Comparison of ENCODE assay signal across 9 cellular contexts in genomic region chr17:29251969-29252866, GRCh38. TPM values are rescaled to one million over a fixed set of nuclear protein-coding genes. Genes with fewer than 3 reads are reported as not detected.
DNase-seq lines count a peak whose midpoint lies in the region; ATAC-seq and TF ChIP-seq lines count a peak whose summit lies in the region.
"Had no signal": no experiment of that assay in that cellular context is flagged by ENCODE, and none has a peak within 500 bp of the region (broad histone marks: within the 10 kb centered on the region; RNA-seq: fewer than 3 reads in every experiment).

No MANE protein-coding gene starts in this region.

- ATAC-seq in left lobe of liver (peak; percentile 31), HG03045 (IDR thresholded peaks at IDR 0.05; ENCODE audit: unreplicated experiment) (no peak), GM18873 (IDR thresholded peaks at IDR 0.05; ENCODE audit: low FRiP score, unreplicated experiment) (no peak)

- DNase-seq in BE2C (no peak), HEK293T (ENCODE audit: extremely low spot score) (peak; percentile 12), left lobe of liver (ENCODE audit: low spot score) (no peak), NCI-H345 (lab: John Stamatoyannopoulos, UW) (no peak), NCI-H187 (lab: John Stamatoyannopoulos, UW) (no peak)
- DNase-seq: activated naive CD8-positive, alpha-beta T cell treated with anti-CD3 and anti-CD28 coated beads, Interleukin-2, amount 10 ng/mL, durations not matched to agents 7 days and 5 days had no signal

- H3K4me1 ChIP-seq in BE2C = no peaks in the 10 kb centered on the region

- no peaks in the 10 kb centered on the region for H3K27me3 ChIP-seq in BE2C

- CTCF ChIA-PET in HEK293T (lab: Yijun Ruan, JAX) = interaction anchor here (1.1 kb wide), 1 partner anchor 72 kb away, joined by 3 read pairs; the partner anchor contains the start of gene MYO18A

- H3K9me3 ChIP-seq in BE2C = no peaks in the 10 kb centered on the region

- H3K36me3 ChIP-seq in BE2C = peaks cover 5% of the 10 kb centered on the region; the same call in 1 of the 2 replicates

- H3K27ac ChIP-seq in VCaP = no peak overlapping the region

- no peak overlapping the region for H3K4me3 ChIP-seq in BE2C (ENCODE audit: low read depth, low read length)

- POLR2A ChIA-PET in HEK293T (lab: Yijun Ruan, JAX) = interaction anchor here (1.9 kb wide), 1 partner anchor 42 kb away, joined by 13 read pairs; the partner anchor contains the start of gene NUFIP2

- TF ChIP-seq CTCF in BE2C (IDR thresholded peaks at IDR 0.05; ENCODE audit: low read depth, low read length) = peak; percentile 42
- TF ChIP-seq CTCF in VCaP (conservative IDR thresholded peaks at IDR 0.05) = peak; percentile 64

TF ChIP-seq in HEK293T, 16 proteins besides CTCF, POLR2A, EP300 and RAD21:
- TF ChIP-seq ARNT (IDR thresholded peaks at IDR 0.05) (no peak), SP1 (IDR thresholded peaks at IDR 0.05) (no peak), FOXK2 (IDR thresholded peaks at IDR 0.05) (no peak), ZNF384 (IDR thresholded peaks at IDR 0.05) (no peak), L3MBTL2 (conservative IDR thresholded peaks at IDR 0.05) (no peak), ELF4 (IDR thresholded peaks at IDR 0.05) (no peak), TARDBP (IDR thresholded peaks at IDR 0.05) (no peak), PKNOX1 (IDR thresholded peaks at IDR 0.05) (no peak), SUZ12 (IDR thresholded peaks at IDR 0.05) (no peak), FOXA1 (IDR thresholded peaks at IDR 0.05) (no peak), NFRKB (IDR thresholded peaks at IDR 0.05) (no peak), LEF1 (IDR thresholded peaks at IDR 0.05; ENCODE audit: borderline replicate concordance) (no peak), CTBP1 (IDR thresholded peaks at IDR 0.05; ENCODE audit: borderline replicate concordance) (no peak)

RNA-seq across cellular contexts. Expression of gene CRYBA1, which starts 5.6 kb away (rescaled TPM):
- polyA plus RNA-seq in BE2C (2012; ENCODE audit: insufficient read depth, insufficient read length, low read depth) = not detected
- not detected for total RNA-seq in left lobe of liver
- total RNA-seq: activated naive CD8-positive, alpha-beta T cell treated with anti-CD3 and anti-CD28 coated beads, Interleukin-2, amount 10 ng/mL, durations not matched to agents 7 days and 5 days had no signal

RNA-seq across cellular contexts. Expression of gene NUFIP2, which starts 41.7 kb away (rescaled TPM):
- polyA plus RNA-seq in BE2C (2012; ENCODE audit: insufficient read depth, insufficient read length, low read depth) = 36.1 TPM
- 16.4 TPM for total RNA-seq in left lobe of liver
